ENCODE assay signal across 1 cellular context in the genomic region with DNA sequence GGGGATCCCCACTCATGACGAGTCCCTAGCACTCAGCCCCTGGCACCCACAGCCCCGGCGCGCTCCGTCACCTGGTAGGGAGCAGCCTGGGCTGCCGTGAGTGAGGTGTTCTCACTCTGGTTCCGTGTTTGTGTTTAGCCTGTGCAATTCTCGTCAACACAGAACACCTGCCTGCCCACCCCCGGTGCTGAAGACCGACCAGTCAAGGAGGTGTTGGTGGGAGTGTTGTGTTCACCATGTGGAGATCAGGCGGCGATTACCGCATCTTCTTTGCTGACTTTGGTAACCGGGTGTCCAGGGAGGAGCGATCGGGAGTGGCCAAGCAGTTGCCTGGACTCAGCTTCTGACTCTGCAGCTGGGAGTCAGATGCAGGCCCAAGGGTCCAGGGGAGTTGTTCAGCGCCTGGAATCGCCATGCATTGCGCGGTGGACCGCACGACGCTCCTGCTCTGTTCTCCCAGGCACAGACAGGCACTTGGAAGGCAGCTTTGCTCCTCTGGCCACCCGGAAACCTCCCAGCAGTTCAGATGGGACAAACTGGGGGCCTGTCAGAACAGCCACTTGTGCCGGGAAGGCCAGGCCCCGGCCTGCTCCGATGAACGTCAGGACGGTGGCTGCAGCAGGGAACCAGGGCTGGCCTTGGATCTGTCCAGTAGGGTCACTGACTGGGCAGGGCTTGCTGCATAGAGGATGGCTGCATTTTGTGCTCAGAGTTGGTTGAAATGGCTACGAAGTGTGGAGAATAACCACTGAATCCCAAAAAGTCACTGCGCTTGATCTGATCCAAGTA.
TF ChIP-seq lines count a peak whose summit lies in the region.

No MANE protein-coding gene starts in this region.

TF ChIP-seq in HepG2, 621 proteins besides CTCF, POLR2A, EP300 and RAD21:
- TF ChIP-seq ZBTB38 (CRISPR knock-in tag; IDR thresholded peaks at IDR 0.05): peak; percentile 16; the same call in 1 of the 2 replicates
- peak; percentile 82; the same call in 1 of the 2 replicates for TF ChIP-seq ZC3H13 (CRISPR knock-in tag; IDR thresholded peaks at IDR 0.05)
- peak; percentile 48 for TF ChIP-seq RBM22 (optimal IDR thresholded peaks at IDR 0.05; ENCODE audit: low read length)
- no peak for TF ChIP-seq MAFK (conservative IDR thresholded peaks at IDR 0.05 in 1 of 2, IDR thresholded peaks at IDR 0.05 in 1 of 2; ENCODE audit: low read length in 2 of 2)
- TF ChIP-seq RNF2 (conservative IDR thresholded peaks at IDR 0.05; ENCODE audit: low read depth): no peak
- 0 out of 2 replicates have a peak, but pooled peaks have one; percentile 32 for TF ChIP-seq ZBTB4 (CRISPR knock-in tag; IDR thresholded peaks at IDR 0.05; ENCODE audit: borderline replicate concordance)
- TF ChIP-seq AGO2 (optimal IDR thresholded peaks at IDR 0.05; ENCODE audit: low read depth, low read length): peak; percentile 51
